In genomic region chr10:116460219-116460618, GRCh38 we compare ENCODE assay signal across 43 cellular contexts. TPM values are rescaled to one million over a fixed set of nuclear protein-coding genes. Genes with fewer than 3 reads are reported as not detected.
"Had no signal": no experiment of that assay in that cellular context is flagged by ENCODE, and none has a peak within 500 bp of the region (broad histone marks: within the 10 kb centered on the region; RNA-seq: fewer than 3 reads in every experiment).

No MANE protein-coding gene starts in this region.

- H3K27me3 ChIP-seq: adrenal gland, ascending aorta, brain microvascular endothelial cell, breast epithelium, cardiac muscle cell had no signal

- H3K27ac ChIP-seq: adrenal gland, ascending aorta, brain microvascular endothelial cell, breast epithelium, cardiac muscle cell had no signal

- H3K27ac Mint-ChIP-seq: activated naive CD4-positive, alpha-beta T cell treated with anti-CD3 and anti-CD28 coated beads for 36 hours; activated naive CD4-positive, alpha-beta T cell treated with anti-CD3 and anti-CD28 coated beads, Interleukin-2, amount 10 ng/mL, durations not matched to agents 7 days and 5 days; activated naive CD4-positive, alpha-beta T cell treated with anti-CD3 and anti-CD28 coated beads, Interleukin-2, amount 50 U/mL, for 24 hours; activated naive CD4-positive, alpha-beta T cell treated with anti-CD3 and anti-CD28 coated beads, Interleukin-2, amount 50 U/mL, for 72 hours; activated naive CD8-positive, alpha-beta T cell; activated naive CD8-positive, alpha-beta T cell treated with anti-CD3 and anti-CD28 coated beads for 36 hours; activated naive CD8-positive, alpha-beta T cell treated with anti-CD3 and anti-CD28 coated beads, Interleukin-2, amount 10 ng/mL, durations not matched to agents 7 days and 5 days; activated naive CD8-positive, alpha-beta T cell treated with anti-CD3 and anti-CD28 coated beads, Interleukin-2, amount 50 U/mL, for 24 hours; activated T-cell treated with anti-CD3 and anti-CD28 coated beads, Interleukin-2, amount 50 U/mL, for 24 hours; activated T-cell treated with anti-CD3 and anti-CD28 coated beads, Interleukin-2, amount 50 U/mL, for 72 hours; activated T-helper 1 cell treated with anti-CD3 and anti-CD28 coated beads, Interleukin-12 subunit alpha, Interleukin-12 subunit beta, Interleukin-2, Interleukin-4 antibody, amounts not matched to agents 30 ng/mL and 10 ng/mL and 1 ng/mL, durations not matched to agents 14 hours and 24 hours and 36 hours; activated T-helper 17 cell treated with anti-CD3 and anti-CD28 coated beads, Interleukin-2, amount 50 U/mL, for 72 hours; activated T-helper 2 cell treated with anti-CD3 and anti-CD28 coated beads, Interferon-gamma antibody, Interleukin-2, Interleukin-4, amounts not matched to agents 10 μg/mL and 5 μg/mL and 100 μg/mL, durations not matched to agents 14 hours and 24 hours and 36 hours; brain had no signal

- DNase-seq: activated effector memory CD4-positive, alpha-beta T cell treated with anti-CD3 and anti-CD28 coated beads, Interleukin-2, amount 50 U/mL, for 16 hours; activated effector memory CD4-positive, alpha-beta T cell treated with Interleukin-2 at 50 U/mL for 16 hours; activated gamma-delta T cell; activated gamma-delta T cell treated with Interleukin-2 at 50 U/mL for 16 hours; activated naive CD4-positive, alpha-beta T cell; activated naive CD4-positive, alpha-beta T cell treated with anti-CD3 and anti-CD28 coated beads for 36 hours; activated naive CD4-positive, alpha-beta T cell treated with anti-CD3 and anti-CD28 coated beads, Interleukin-2, amount 10 ng/mL, durations not matched to agents 7 days and 5 days; activated naive CD4-positive, alpha-beta T cell treated with anti-CD3 and anti-CD28 coated beads, Interleukin-2, amount 50 U/mL, for 16 hours; activated naive CD4-positive, alpha-beta T cell treated with Interleukin-2 at 50 U/mL for 16 hours; activated naive CD8-positive, alpha-beta T cell treated with anti-CD3 and anti-CD28 coated beads for 36 hours; activated naive CD8-positive, alpha-beta T cell treated with anti-CD3 and anti-CD28 coated beads, Interleukin-2, amount 10 ng/mL, durations not matched to agents 7 days and 5 days; activated naive CD8-positive, alpha-beta T cell treated with anti-CD3 and anti-CD28 coated beads, Interleukin-2, amount 50 U/mL, for 24 hours; activated T-cell treated with anti-CD3 and anti-CD28 coated beads for 4 hours; activated T-cell treated with anti-CD3 and anti-CD28 coated beads, Interleukin-2, amount 50 U/mL, for 1 hour; activated T-cell treated with anti-CD3 and anti-CD28 coated beads, Interleukin-2, amount 50 U/mL, for 24 hours; activated T-cell treated with anti-CD3 and anti-CD28 coated beads, Interleukin-2, amount 50 U/mL, for 4 hours; activated T-cell treated with anti-CD3 and anti-CD28 coated beads, Interleukin-2, amount 50 U/mL, for 48 hours; activated T-cell treated with anti-CD3 and anti-CD28 coated beads, Interleukin-2, amount 50 U/mL, for 72 hours; adrenal gland; amniotic stem cell; amygdala; anterior cingulate cortex; aorta; brain microvascular endothelial cell; caudate nucleus; central memory CD4-positive, alpha-beta T cell; cerebellar nuclear complex had no signal

- H3K9me3 ChIP-seq: adrenal gland, ascending aorta, breast epithelium had no signal

- H3K4me1 ChIP-seq: adrenal gland, ascending aorta, breast epithelium had no signal

- ATAC-seq: activated naive CD4-positive, alpha-beta T cell treated with anti-CD3 and anti-CD28 coated beads, Interleukin-2, amount 50 U/mL, for 72 hours; activated naive CD8-positive, alpha-beta T cell treated with anti-CD3 and anti-CD28 coated beads, Interleukin-2, amount 50 U/mL, for 24 hours; activated T-cell treated with anti-CD3 and anti-CD28 coated beads, Interleukin-2, amount 50 U/mL, for 4 hours; activated T-cell treated with anti-CD3 and anti-CD28 coated beads, Interleukin-2, amount 50 U/mL, for 72 hours; activated T-helper 17 cell treated with anti-CD3 and anti-CD28 coated beads, Interleukin-2, amount 50 U/mL, for 72 hours had no signal

- H3K9me3 Mint-ChIP-seq: activated naive CD4-positive, alpha-beta T cell treated with anti-CD3 and anti-CD28 coated beads for 36 hours; activated naive CD4-positive, alpha-beta T cell treated with anti-CD3 and anti-CD28 coated beads, Interleukin-2, amount 10 ng/mL, durations not matched to agents 7 days and 5 days; activated naive CD4-positive, alpha-beta T cell treated with anti-CD3 and anti-CD28 coated beads, Interleukin-2, amount 50 U/mL, for 24 hours; activated naive CD4-positive, alpha-beta T cell treated with anti-CD3 and anti-CD28 coated beads, Interleukin-2, amount 50 U/mL, for 72 hours; activated naive CD8-positive, alpha-beta T cell treated with anti-CD3 and anti-CD28 coated beads for 36 hours; activated naive CD8-positive, alpha-beta T cell treated with anti-CD3 and anti-CD28 coated beads, Interleukin-2, amount 10 ng/mL, durations not matched to agents 7 days and 5 days; activated naive CD8-positive, alpha-beta T cell treated with anti-CD3 and anti-CD28 coated beads, Interleukin-2, amount 50 U/mL, for 24 hours; activated T-cell treated with anti-CD3 and anti-CD28 coated beads, Interleukin-2, amount 50 U/mL, for 24 hours; activated T-cell treated with anti-CD3 and anti-CD28 coated beads, Interleukin-2, amount 50 U/mL, for 4 hours; activated T-helper 1 cell treated with anti-CD3 and anti-CD28 coated beads, Interleukin-12 subunit alpha, Interleukin-12 subunit beta, Interleukin-2, Interleukin-4 antibody, amounts not matched to agents 30 ng/mL and 10 ng/mL and 1 ng/mL, durations not matched to agents 14 hours and 24 hours and 36 hours; activated T-helper 17 cell treated with anti-CD3 and anti-CD28 coated beads, Interleukin-2, amount 50 U/mL, for 72 hours; activated T-helper 2 cell treated with anti-CD3 and anti-CD28 coated beads, Interferon-gamma antibody, Interleukin-2, Interleukin-4, amounts not matched to agents 10 μg/mL and 5 μg/mL and 100 μg/mL, durations not matched to agents 14 hours and 24 hours and 36 hours had no signal

- H3K36me3 Mint-ChIP-seq: activated naive CD4-positive, alpha-beta T cell treated with anti-CD3 and anti-CD28 coated beads, Interleukin-2, amount 10 ng/mL, durations not matched to agents 7 days and 5 days; activated naive CD4-positive, alpha-beta T cell treated with anti-CD3 and anti-CD28 coated beads, Interleukin-2, amount 50 U/mL, for 24 hours; activated naive CD4-positive, alpha-beta T cell treated with anti-CD3 and anti-CD28 coated beads, Interleukin-2, amount 50 U/mL, for 72 hours; activated naive CD8-positive, alpha-beta T cell; activated naive CD8-positive, alpha-beta T cell treated with anti-CD3 and anti-CD28 coated beads for 36 hours; activated naive CD8-positive, alpha-beta T cell treated with anti-CD3 and anti-CD28 coated beads, Interleukin-2, amount 10 ng/mL, durations not matched to agents 7 days and 5 days; brain had no signal

- H3K27me3 Mint-ChIP-seq: central memory CD8-positive, alpha-beta T cell had no signal

- H3K4me1 Mint-ChIP-seq: activated naive CD4-positive, alpha-beta T cell treated with anti-CD3 and anti-CD28 coated beads, Interleukin-2, amount 10 ng/mL, durations not matched to agents 7 days and 5 days; activated naive CD4-positive, alpha-beta T cell treated with anti-CD3 and anti-CD28 coated beads, Interleukin-2, amount 50 U/mL, for 24 hours; activated naive CD8-positive, alpha-beta T cell treated with anti-CD3 and anti-CD28 coated beads for 36 hours; activated naive CD8-positive, alpha-beta T cell treated with anti-CD3 and anti-CD28 coated beads, Interleukin-2, amount 10 ng/mL, durations not matched to agents 7 days and 5 days; activated naive CD8-positive, alpha-beta T cell treated with anti-CD3 and anti-CD28 coated beads, Interleukin-2, amount 50 U/mL, for 24 hours; activated T-helper 17 cell treated with anti-CD3 and anti-CD28 coated beads, Interleukin-2, amount 50 U/mL, for 72 hours; central memory CD8-positive, alpha-beta T cell had no signal

- FAIRE-seq: astrocyte, bronchial epithelial cell had no signal

- H3K36me3 ChIP-seq: adrenal gland, ascending aorta, brain microvascular endothelial cell, breast epithelium, cardiac muscle cell had no signal

- H3K4me3 ChIP-seq: adrenal gland, ascending aorta, breast epithelium, cardiac muscle cell had no signal

- H3K4me3 Mint-ChIP-seq: activated naive CD4-positive, alpha-beta T cell treated with anti-CD3 and anti-CD28 coated beads for 36 hours; activated naive CD4-positive, alpha-beta T cell treated with anti-CD3 and anti-CD28 coated beads, Interleukin-2, amount 10 ng/mL, durations not matched to agents 7 days and 5 days; activated naive CD4-positive, alpha-beta T cell treated with anti-CD3 and anti-CD28 coated beads, Interleukin-2, amount 50 U/mL, for 24 hours; activated naive CD8-positive, alpha-beta T cell; activated naive CD8-positive, alpha-beta T cell treated with anti-CD3 and anti-CD28 coated beads for 36 hours; activated naive CD8-positive, alpha-beta T cell treated with anti-CD3 and anti-CD28 coated beads, Interleukin-2, amount 10 ng/mL, durations not matched to agents 7 days and 5 days; activated naive CD8-positive, alpha-beta T cell treated with anti-CD3 and anti-CD28 coated beads, Interleukin-2, amount 50 U/mL, for 24 hours; activated T-cell treated with anti-CD3 and anti-CD28 coated beads, Interleukin-2, amount 50 U/mL, for 24 hours; activated T-cell treated with anti-CD3 and anti-CD28 coated beads, Interleukin-2, amount 50 U/mL, for 4 hours; activated T-cell treated with anti-CD3 and anti-CD28 coated beads, Interleukin-2, amount 50 U/mL, for 72 hours; activated T-helper 1 cell treated with anti-CD3 and anti-CD28 coated beads, Interleukin-12 subunit alpha, Interleukin-12 subunit beta, Interleukin-2, Interleukin-4 antibody, amounts not matched to agents 30 ng/mL and 10 ng/mL and 1 ng/mL, durations not matched to agents 14 hours and 24 hours and 36 hours; activated T-helper 17 cell treated with anti-CD3 and anti-CD28 coated beads, Interleukin-2, amount 50 U/mL, for 72 hours; brain; central memory CD8-positive, alpha-beta T cell had no signal

RNA-seq across cellular contexts. Expression of gene PNLIPRP3, which starts 32.6 kb away (rescaled TPM):
- total RNA-seq: activated naive CD4-positive, alpha-beta T cell treated with anti-CD3 and anti-CD28 coated beads for 36 hours; activated naive CD4-positive, alpha-beta T cell treated with anti-CD3 and anti-CD28 coated beads, Interleukin-2, amount 50 U/mL, for 72 hours; activated naive CD8-positive, alpha-beta T cell treated with anti-CD3 and anti-CD28 coated beads for 36 hours; activated naive CD8-positive, alpha-beta T cell treated with anti-CD3 and anti-CD28 coated beads, Interleukin-2, amount 10 ng/mL, durations not matched to agents 7 days and 5 days; activated T-cell treated with anti-CD3 and anti-CD28 coated beads, Interleukin-2, amount 50 U/mL, for 4 hours; activated T-cell treated with anti-CD3 and anti-CD28 coated beads, Interleukin-2, amount 50 U/mL, for 72 hours; activated T-helper 1 cell treated with anti-CD3 and anti-CD28 coated beads, Interleukin-12 subunit alpha, Interleukin-12 subunit beta, Interleukin-2, Interleukin-4 antibody, amounts not matched to agents 30 ng/mL and 10 ng/mL and 1 ng/mL, durations not matched to agents 14 hours and 24 hours and 36 hours; activated T-helper 17 cell treated with anti-CD3 and anti-CD28 coated beads, Interleukin-2, amount 50 U/mL, for 72 hours; activated T-helper 2 cell treated with anti-CD3 and anti-CD28 coated beads, Interferon-gamma antibody, Interleukin-2, Interleukin-4, amounts not matched to agents 10 μg/mL and 5 μg/mL and 100 μg/mL, durations not matched to agents 14 hours and 24 hours and 36 hours; aorta; ascending aorta; astrocyte; cardiac muscle cell; cardiac septum; cerebellum; chondrocyte had no signal
- polyA plus RNA-seq: adrenal gland, aorta, cardiac muscle cell had no signal
